In the genomic region with DNA sequence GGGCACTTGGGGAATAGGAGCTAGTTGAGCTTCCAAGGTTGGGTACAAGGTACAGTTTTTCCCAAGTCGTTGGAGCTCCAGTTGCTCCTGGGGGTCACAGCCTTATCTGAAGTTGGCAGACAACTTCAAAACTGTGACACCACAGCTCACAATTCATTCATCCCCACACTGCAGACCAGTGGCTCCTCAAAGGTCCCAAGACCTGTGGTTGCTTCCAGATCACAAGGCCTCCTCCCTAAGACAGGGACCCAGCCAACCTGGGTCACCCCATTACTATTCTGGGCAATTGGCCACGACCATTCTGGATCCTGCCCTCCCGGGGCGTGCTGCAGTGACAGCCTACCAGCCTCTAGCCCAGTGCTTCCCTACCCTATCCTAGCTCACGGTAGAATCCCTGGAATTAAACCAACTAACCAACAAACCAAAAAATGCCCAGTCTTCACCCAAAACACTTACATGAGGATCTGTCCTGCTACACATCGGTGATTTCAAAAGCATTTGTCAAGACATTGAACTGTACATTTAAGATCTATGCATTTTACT, we compare ENCODE assay signal across 8 cellular contexts.
DNase-seq lines count a peak whose midpoint lies in the region; ATAC-seq and TF ChIP-seq lines count a peak whose summit lies in the region.

No MANE protein-coding gene starts in this region.

- no peak for TF ChIP-seq CTCF in AG09309 (IDR thresholded peaks at IDR 0.05; ENCODE audit: control insufficient read depth, insufficient read depth, low read depth, low read length, missing control alignments)
- TF ChIP-seq CTCF in tibial artery (IDR thresholded peaks at IDR 0.05): no peak

- CTCF ChIA-PET in HEK293T (lab: Yijun Ruan, JAX): interaction anchor here (0.6 to 5.3 kb wide), 8 partner anchors 10 to 82 kb away, joined by 3 to 40 read pairs (median 4); a partner anchor contains a TSS

- peak overlapping the region; percentile 80 for H3K4me3 Mint-ChIP-seq in activated naive CD8-positive, alpha-beta T cell treated with anti-CD3 and anti-CD28 coated beads, Interleukin-2, amount 50 U/mL, for 24 hours

- POLR2A ChIA-PET in HEK293T (lab: Yijun Ruan, JAX): interaction anchor here (0.6 to 6.3 kb wide), 32 partner anchors 9 to 249 kb away, joined by 3 to 105 read pairs (median 5); a partner anchor contains a TSS

- no peaks in the 10 kb centered on the region for H3K27me3 ChIP-seq in layer of hippocampus (ENCODE audit: control insufficient read depth, insufficient read depth, low read length)
- H3K27me3 ChIP-seq in tibial artery: no peaks in the 10 kb centered on the region

- H3K36me3 Mint-ChIP-seq in activated naive CD8-positive, alpha-beta T cell treated with anti-CD3 and anti-CD28 coated beads, Interleukin-2, amount 50 U/mL, for 24 hours (ENCODE audit: low read depth): peaks cover 8% of the 10 kb centered on the region

- DNase-seq in AG09309 (ENCODE audit: low read depth): no peak
- no peak for DNase-seq in HEK293T (ENCODE audit: extremely low spot score)
- DNase-seq in activated naive CD8-positive, alpha-beta T cell treated with anti-CD3 and anti-CD28 coated beads, Interleukin-2, amount 50 U/mL, for 24 hours: no peak
- DNase-seq in tibial artery: no peak
- DNase-seq in SW480 (ENCODE audit: low spot score): no peak
- no peak for DNase-seq in activated gamma-delta T cell (lab: John Stamatoyannopoulos, UW)

- H3K4me3 ChIP-seq in AG09309 (ENCODE audit: control insufficient read depth, low read depth, low read length): peak overlapping the region; percentile 50
- peak overlapping the region; percentile 65 to 76 for H3K4me3 ChIP-seq in tibial artery

- no peaks in the 10 kb centered on the region for H3K9me3 ChIP-seq in tibial artery

- no peaks in the 10 kb centered on the region for H3K9me3 Mint-ChIP-seq in activated naive CD8-positive, alpha-beta T cell treated with anti-CD3 and anti-CD28 coated beads, Interleukin-2, amount 50 U/mL, for 24 hours

- H3K27ac ChIP-seq in layer of hippocampus (ENCODE audit: low read depth, low read length): peak overlapping the region; percentile 67
- peak overlapping the region; percentile 64 to 83 for H3K27ac ChIP-seq in tibial artery

- H3K27ac Mint-ChIP-seq in activated naive CD8-positive, alpha-beta T cell treated with anti-CD3 and anti-CD28 coated beads, Interleukin-2, amount 50 U/mL, for 24 hours: peak overlapping the region; percentile 87

- ATAC-seq in activated naive CD8-positive, alpha-beta T cell treated with anti-CD3 and anti-CD28 coated beads, Interleukin-2, amount 50 U/mL, for 24 hours: no peak
- ATAC-seq in GM21528 (IDR thresholded peaks at IDR 0.05; ENCODE audit: low FRiP score, unreplicated experiment): no peak

- intact Hi-C loops in tibial artery (cut with DNase I; ENCODE audit: low total_unique reads): no loop called here

- H3K4me1 ChIP-seq in tibial artery: peaks cover 0 to 41% (median 25%) of the 10 kb centered on the region in 4 donors

- H3K27me3 Mint-ChIP-seq in activated naive CD8-positive, alpha-beta T cell treated with anti-CD3 and anti-CD28 coated beads, Interleukin-2, amount 50 U/mL, for 24 hours: no peaks in the 10 kb centered on the region

- peaks cover 44% of the 10 kb centered on the region for H3K4me1 Mint-ChIP-seq in activated naive CD8-positive, alpha-beta T cell treated with anti-CD3 and anti-CD28 coated beads, Interleukin-2, amount 50 U/mL, for 24 hours

- H3K36me3 ChIP-seq in tibial artery: no peaks in the 10 kb centered on the region

TF ChIP-seq in HEK293T, 16 proteins besides CTCF, POLR2A, EP300 and RAD21:
- TF ChIP-seq SP1 (IDR thresholded peaks at IDR 0.05) (no peak), HDGF (IDR thresholded peaks at IDR 0.05; ENCODE audit: borderline replicate concordance) (no peak), ARNT (IDR thresholded peaks at IDR 0.05) (no peak), CTBP1 (IDR thresholded peaks at IDR 0.05; ENCODE audit: borderline replicate concordance) (0 out of 2 replicates have a peak, but pooled peaks have one; percentile 12)
